In genomic region chr4:128979934-128980333, GRCh38 we compare ENCODE assay signal across 11 cellular contexts.
DNase-seq lines count a peak whose midpoint lies in the region; ATAC-seq and TF ChIP-seq lines count a peak whose summit lies in the region.
"Had no signal": no experiment of that assay in that cellular context is flagged by ENCODE, and none has a peak within 500 bp of the region (broad histone marks: within the 10 kb centered on the region; RNA-seq: fewer than 3 reads in every experiment).

No MANE protein-coding gene starts in this region.

- no peak for TF ChIP-seq EP300 in ovary (IDR thresholded peaks at IDR 0.05)

- H3K4me3 ChIP-seq in cardiac fibroblast (replicated peaks in 1 of 2; ENCODE audit: low read depth in 2 of 2, low read length in 2 of 2) (no peak overlapping the region), ovary (no peak overlapping the region)
- H3K4me3 ChIP-seq: right atrium auricular region had no signal

- H3K4me1 ChIP-seq in ovary (ENCODE audit: insufficient read depth), result no peaks in the 10 kb centered on the region
- H3K4me1 ChIP-seq: right atrium auricular region had no signal

- H3K27ac ChIP-seq in ovary, result no peak overlapping the region
- H3K27ac ChIP-seq: right atrium auricular region had no signal

- intact Hi-C loops in left colon (cut with DNase I, micrococcal nuclease) (no loop called here), ovary (cut with DNase I) (no loop called here)

- no peaks in the 10 kb centered on the region for H3K36me3 ChIP-seq in ovary
- H3K36me3 ChIP-seq: right atrium auricular region had no signal

- TF ChIP-seq CTCF in cardiac fibroblast (IDR thresholded peaks at IDR 0.05; ENCODE audit: low read depth, low read length) (no peak), ovary (IDR thresholded peaks at IDR 0.05) (no peak)

- ATAC-seq in left colon (peak; percentile 60), HG03342 (IDR thresholded peaks at IDR 0.05; ENCODE audit: unreplicated experiment) (no peak)

- no peaks in the 10 kb centered on the region for H3K9me3 ChIP-seq in ovary
- H3K9me3 ChIP-seq: right atrium auricular region had no signal

- TF ChIP-seq POLR2A in ovary (IDR thresholded peaks at IDR 0.05), result no peak

- no peaks in the 10 kb centered on the region for H3K27me3 ChIP-seq in ovary
- H3K27me3 ChIP-seq: right atrium auricular region had no signal

- DNase-seq in Ammon's horn (ENCODE audit: low spot score), result peak; percentile 31
- peak; percentile 43 for DNase-seq in NCI-H1694 (lab: John Stamatoyannopoulos, UW)
- peak; percentile 83 to 88 for DNase-seq in cardiac fibroblast (ENCODE audit: low read depth in 2 of 2)
- DNase-seq in left colon, result no peak
- DNase-seq in SK-N-DZ (ENCODE audit: low spot score), result no peak
- no peak for DNase-seq in ovary
- no peak for DNase-seq in GF-D8 (lab: John Stamatoyannopoulos, UW)
- DNase-seq: cerebellar nuclear complex, T-helper 2 cell had no signal

Comparison
In these comparisons a context has a peak if more than half of its experiments do, and no peak if none do; other contexts are left out.
1. DNase-seq: peak in Ammon's horn (single experiment), NCI-H1694 (single experiment) and cardiac fibroblast (2 of 2); none in left colon (0 of 2), SK-N-DZ (single experiment), ovary (0 of 5) and GF-D8 (single experiment).